Comparison of ENCODE assay signal across 22 cellular contexts in the genomic region with DNA sequence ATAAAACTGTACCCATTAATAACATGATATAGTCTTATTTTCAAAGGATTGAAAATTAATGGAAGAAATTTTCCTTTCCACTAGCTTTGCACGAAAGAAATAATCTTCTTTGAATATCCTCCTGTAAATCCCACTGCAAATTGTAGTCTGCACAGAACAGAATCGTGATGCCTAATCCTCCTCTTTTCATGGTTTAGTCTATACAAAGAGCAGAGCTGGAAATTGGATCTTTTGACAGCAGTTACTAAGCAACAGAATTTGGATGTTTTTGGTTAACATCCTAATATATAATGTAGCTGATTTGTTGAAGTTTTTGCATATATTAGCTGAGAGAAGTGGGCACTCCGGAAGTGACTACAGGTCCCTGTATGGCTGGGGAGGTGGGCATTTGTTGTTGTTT.
"Had no signal": no experiment of that assay in that cellular context is flagged by ENCODE, and none has a peak within 500 bp of the region (broad histone marks: within the 10 kb centered on the region; RNA-seq: fewer than 3 reads in every experiment).

No MANE protein-coding gene starts in this region.

- H3K27me3 ChIP-seq: breast epithelium had no signal

- H3K36me3 ChIP-seq: breast epithelium had no signal

- DNase-seq: activated CD4-positive, alpha-beta memory T cell treated with anti-CD3 and anti-CD28 coated beads for 36 hours; activated CD4-positive, alpha-beta T cell treated with anti-CD3 and anti-CD28 coated beads, Interleukin-2, amount 10 ng/mL, durations not matched to agents 7 days and 5 days; activated CD4-positive, CD25-positive, alpha-beta regulatory T cell; activated gamma-delta T cell treated with Interleukin-2 at 50 U/mL for 16 hours; activated naive CD4-positive, alpha-beta T cell treated with anti-CD3 and anti-CD28 coated beads, Interleukin-2, amount 10 ng/mL, durations not matched to agents 7 days and 5 days; activated naive CD8-positive, alpha-beta T cell treated with anti-CD3 and anti-CD28 coated beads for 36 hours; activated T-cell treated with anti-CD3 and anti-CD28 coated beads for 4 hours; activated T-cell treated with anti-CD3 and anti-CD28 coated beads, Interleukin-2, amount 50 U/mL, for 48 hours; anterior cingulate cortex; caudate nucleus; NCI-H1092; NCI-H1417; NCI-H1930; NCI-H2171; NCI-H2227 treated with DMSO at 0.1 percent for 48 hours; NCI-H446 treated with DMSO at 0.1 percent for 48 hours; NCI-H524 treated with DMSO at 0.1 percent for 48 hours; NCI-H774 had no signal

- H3K27me3 Mint-ChIP-seq: activated CD4-positive, alpha-beta memory T cell treated with anti-CD3 and anti-CD28 coated beads for 36 hours; activated CD4-positive, alpha-beta T cell treated with anti-CD3 and anti-CD28 coated beads, Interleukin-2, amount 10 ng/mL, durations not matched to agents 7 days and 5 days; activated naive CD4-positive, alpha-beta T cell treated with anti-CD3 and anti-CD28 coated beads, Interleukin-2, amount 10 ng/mL, durations not matched to agents 7 days and 5 days; activated naive CD8-positive, alpha-beta T cell treated with anti-CD3 and anti-CD28 coated beads for 36 hours; activated T-helper 17 cell treated with anti-CD3 and anti-CD28 coated beads, Interleukin-2, amount 50 U/mL, for 72 hours had no signal

- H3K9me3 ChIP-seq: breast epithelium had no signal

- H3K4me3 ChIP-seq: breast epithelium had no signal

- H3K9me3 Mint-ChIP-seq: activated CD4-positive, alpha-beta memory T cell treated with anti-CD3 and anti-CD28 coated beads for 36 hours; activated CD4-positive, alpha-beta T cell treated with anti-CD3 and anti-CD28 coated beads, Interleukin-2, amount 10 ng/mL, durations not matched to agents 7 days and 5 days; activated naive CD4-positive, alpha-beta T cell treated with anti-CD3 and anti-CD28 coated beads, Interleukin-2, amount 10 ng/mL, durations not matched to agents 7 days and 5 days; activated naive CD8-positive, alpha-beta T cell treated with anti-CD3 and anti-CD28 coated beads for 36 hours; activated T-helper 17 cell treated with anti-CD3 and anti-CD28 coated beads, Interleukin-2, amount 50 U/mL, for 72 hours; T-helper 1 cell treated with Interleukin-12 subunit alpha and Interleukin-12 subunit beta and Interleukin-4 antibody, amounts not matched to agents 30 μg/mL and 1 μg/mL, for 36 hours had no signal

- ATAC-seq: activated T-helper 17 cell treated with anti-CD3 and anti-CD28 coated beads, Interleukin-2, amount 50 U/mL, for 72 hours had no signal

- H3K4me3 Mint-ChIP-seq: activated CD4-positive, alpha-beta memory T cell treated with anti-CD3 and anti-CD28 coated beads for 36 hours; activated CD4-positive, alpha-beta T cell treated with anti-CD3 and anti-CD28 coated beads, Interleukin-2, amount 10 ng/mL, durations not matched to agents 7 days and 5 days; activated naive CD4-positive, alpha-beta T cell treated with anti-CD3 and anti-CD28 coated beads, Interleukin-2, amount 10 ng/mL, durations not matched to agents 7 days and 5 days; activated naive CD8-positive, alpha-beta T cell treated with anti-CD3 and anti-CD28 coated beads for 36 hours; activated T-helper 17 cell treated with anti-CD3 and anti-CD28 coated beads, Interleukin-2, amount 50 U/mL, for 72 hours; T-helper 1 cell treated with Interleukin-12 subunit alpha and Interleukin-12 subunit beta and Interleukin-4 antibody, amounts not matched to agents 30 μg/mL and 1 μg/mL, for 36 hours had no signal

- H3K27ac ChIP-seq: breast epithelium, KMS-11 had no signal

- H3K27ac Mint-ChIP-seq: activated CD4-positive, alpha-beta memory T cell treated with anti-CD3 and anti-CD28 coated beads for 36 hours; activated CD4-positive, alpha-beta T cell treated with anti-CD3 and anti-CD28 coated beads, Interleukin-2, amount 10 ng/mL, durations not matched to agents 7 days and 5 days; activated naive CD4-positive, alpha-beta T cell treated with anti-CD3 and anti-CD28 coated beads, Interleukin-2, amount 10 ng/mL, durations not matched to agents 7 days and 5 days; activated naive CD8-positive, alpha-beta T cell treated with anti-CD3 and anti-CD28 coated beads for 36 hours; activated T-helper 17 cell treated with anti-CD3 and anti-CD28 coated beads, Interleukin-2, amount 50 U/mL, for 72 hours; T-helper 1 cell treated with Interleukin-12 subunit alpha and Interleukin-12 subunit beta and Interleukin-4 antibody, amounts not matched to agents 30 μg/mL and 1 μg/mL, for 36 hours had no signal

- H3K4me1 Mint-ChIP-seq: activated CD4-positive, alpha-beta T cell treated with anti-CD3 and anti-CD28 coated beads, Interleukin-2, amount 10 ng/mL, durations not matched to agents 7 days and 5 days; activated naive CD4-positive, alpha-beta T cell treated with anti-CD3 and anti-CD28 coated beads, Interleukin-2, amount 10 ng/mL, durations not matched to agents 7 days and 5 days; activated naive CD8-positive, alpha-beta T cell treated with anti-CD3 and anti-CD28 coated beads for 36 hours; activated T-helper 17 cell treated with anti-CD3 and anti-CD28 coated beads, Interleukin-2, amount 50 U/mL, for 72 hours had no signal

- H3K4me1 ChIP-seq: breast epithelium had no signal
